In the genomic region with DNA sequence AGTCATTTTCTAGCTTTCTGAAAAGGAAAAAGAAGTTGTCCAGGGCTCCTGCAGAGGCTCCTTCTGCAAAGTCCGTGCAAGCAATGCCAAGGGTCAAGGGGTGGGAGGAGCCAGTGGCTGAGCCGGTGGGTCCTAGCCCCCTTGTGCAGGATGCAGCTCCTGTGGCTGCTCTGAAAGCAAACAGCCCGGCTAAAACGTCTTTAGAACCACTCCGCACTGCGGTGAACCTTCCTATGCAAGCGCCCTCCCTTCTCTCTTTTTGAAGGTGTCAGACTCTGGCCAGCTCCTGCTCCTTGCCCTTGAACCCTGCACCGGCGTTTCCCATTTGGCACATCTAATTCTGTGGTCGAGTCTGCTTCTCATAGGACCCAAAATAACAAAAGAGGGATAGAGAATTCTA, we compare ENCODE assay signal across 26 cellular contexts.
"Had no signal": no experiment of that assay in that cellular context is flagged by ENCODE, and none has a peak within 500 bp of the region (broad histone marks: within the 10 kb centered on the region; RNA-seq: fewer than 3 reads in every experiment).

No MANE protein-coding gene starts in this region.

- ATAC-seq: activated CD4-positive, alpha-beta T cell treated with anti-CD3 and anti-CD28 coated beads for 36 hours; activated CD8-positive, alpha-beta T cell treated with anti-CD3 and anti-CD28 coated beads, Interleukin-2, amount 10 ng/mL, durations not matched to agents 7 days and 5 days; activated naive CD8-positive, alpha-beta T cell treated with anti-CD3 and anti-CD28 coated beads, Interleukin-2, amount 50 U/mL, for 24 hours; activated T-cell treated with anti-CD3 and anti-CD28 coated beads, Interleukin-2, amount 50 U/mL, for 4 hours; activated T-helper 17 cell treated with anti-CD3 and anti-CD28 coated beads, Interleukin-2, amount 50 U/mL, for 72 hours; body of pancreas; foreskin keratinocyte; gastrocnemius medialis had no signal

- H3K27ac ChIP-seq: adrenal gland, body of pancreas, colonic mucosa, dorsolateral prefrontal cortex, esophagus muscularis mucosa, foreskin keratinocyte, gastrocnemius medialis had no signal

- H3K36me3 ChIP-seq: adrenal gland, colonic mucosa, esophagus muscularis mucosa, gastrocnemius medialis had no signal

- H3K9me3 ChIP-seq: adrenal gland, body of pancreas, colonic mucosa, esophagus muscularis mucosa, gastrocnemius medialis had no signal

- DNase-seq: activated CD4-positive, alpha-beta memory T cell treated with anti-CD3 and anti-CD28 coated beads for 36 hours; activated CD4-positive, alpha-beta T cell treated with anti-CD3 and anti-CD28 coated beads for 36 hours; activated CD4-positive, alpha-beta T cell treated with anti-CD3 and anti-CD28 coated beads, Interleukin-2, amount 10 ng/mL, durations not matched to agents 24 days and 14 days; activated CD4-positive, CD25-positive, alpha-beta regulatory T cell; activated CD4-positive, CD25-positive, alpha-beta regulatory T cell treated with anti-CD3 and anti-CD28 coated beads, Interleukin-2, amount 50 U/mL, for 72 hours; activated CD8-positive, alpha-beta T cell treated with anti-CD3 and anti-CD28 coated beads, Interleukin-2, amount 10 ng/mL, durations not matched to agents 7 days and 5 days; activated effector memory CD4-positive, alpha-beta T cell treated with Interleukin-2 at 50 U/mL for 16 hours; activated gamma-delta T cell treated with Interleukin-2 at 50 U/mL for 16 hours; activated naive CD4-positive, alpha-beta T cell treated with Interleukin-2 at 50 U/mL for 16 hours; activated naive CD8-positive, alpha-beta T cell treated with anti-CD3 and anti-CD28 coated beads for 36 hours; activated naive CD8-positive, alpha-beta T cell treated with anti-CD3 and anti-CD28 coated beads, Interleukin-2, amount 50 U/mL, for 24 hours; activated T-cell treated with anti-CD3 and anti-CD28 coated beads, Interleukin-2, amount 50 U/mL, for 4 hours; adrenal gland; amygdala; body of pancreas; caudate nucleus; colonic mucosa; dorsolateral prefrontal cortex; effector memory CD4-positive, alpha-beta T cell; erythroblast; foreskin keratinocyte; gastrocnemius medialis; glutamatergic neuron; T-helper 2 cell had no signal

- H3K4me1 ChIP-seq: colonic mucosa, foreskin keratinocyte had no signal

- H3K27me3 ChIP-seq: adrenal gland, body of pancreas had no signal

- H3K4me3 ChIP-seq: adrenal gland, body of pancreas, colonic mucosa, dorsolateral prefrontal cortex, esophagus muscularis mucosa, gastrocnemius medialis had no signal
